Comparison of ENCODE assay signal across 24 cellular contexts in the genomic region with DNA sequence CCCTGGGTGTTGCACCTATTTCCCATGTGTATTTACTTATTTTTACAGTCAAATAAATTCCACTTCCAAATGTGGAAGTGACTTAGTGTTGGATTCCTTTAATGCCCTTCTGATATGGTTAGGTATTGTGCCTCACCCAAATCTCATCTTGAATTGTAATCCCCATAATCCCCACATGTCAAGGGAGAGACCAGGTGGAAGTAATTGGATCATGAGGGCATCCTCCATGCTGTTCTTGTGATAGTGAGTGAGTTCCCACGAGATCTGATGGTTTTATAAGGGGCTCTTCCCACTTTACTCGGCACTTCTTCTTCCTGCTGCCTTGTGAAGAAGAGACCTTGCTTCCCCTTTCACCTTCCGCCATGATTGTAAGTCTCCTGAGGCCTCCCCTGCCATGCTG.
"Had no signal": no experiment of that assay in that cellular context is flagged by ENCODE, and none has a peak within 500 bp of the region (broad histone marks: within the 10 kb centered on the region; RNA-seq: fewer than 3 reads in every experiment).

No MANE protein-coding gene starts in this region.

- DNase-seq: cortex of kidney; foreskin fibroblast; gastrocnemius medialis; head of caudate nucleus; left ventricle myocardium superior; lower lobe of right lung; naive thymus-derived CD8-positive, alpha-beta T cell; nephron progenitor cell; occipital lobe; ovary; posterior cingulate gyrus; psoas muscle; right lobe of liver; small intestine; stimulated activated CD4-positive, alpha-beta T cell treated with anti-CD3 and anti-CD28 coated beads, Interleukin-2, amount 100 ng/mL, for 24 hours; stimulated activated CD4-positive, alpha-beta T cell treated with anti-CD3 and anti-CD28 coated beads, Interleukin-4, amount 100 ng/mL, for 4 hours; stimulated activated naive B cell treated with anti-CD40 and anti-IgM and Interleukin-4, amounts not matched to agents 10 μg/mL and 1 μg/mL and 100 μg/mL, for 72 hours; upper lobe of left lung had no signal

- H3K9me3 ChIP-seq: gastrocnemius medialis, lower lobe of right lung, ovary, psoas muscle, right lobe of liver, thoracic aorta, tibial nerve, upper lobe of left lung had no signal

- ATAC-seq: esophagus mucosa; gastrocnemius medialis; left ventricle myocardium superior; lower lobe of right lung; naive thymus-derived CD8-positive, alpha-beta T cell; psoas muscle; right lobe of liver; stimulated activated naive B cell treated with anti-CD40 and anti-IgM and Interleukin-4, amounts not matched to agents 10 μg/mL and 1 μg/mL and 100 μg/mL, for 72 hours had no signal

- H3K4me3 Mint-ChIP-seq: naive thymus-derived CD8-positive, alpha-beta T cell; nephron progenitor cell; stimulated activated naive B cell treated with anti-CD40 and anti-IgM and Interleukin-4, amounts not matched to agents 10 μg/mL and 1 μg/mL and 100 μg/mL, for 72 hours; stimulated activated naive CD8-positive, alpha-beta T cell treated with anti-CD3 and anti-CD28 coated beads, Interleukin-15, Interleukin-2, amounts not matched to agents 100 ng/mL and 50 ng/mL, for 24 hours had no signal

- H3K9me3 Mint-ChIP-seq: stimulated activated naive CD8-positive, alpha-beta T cell treated with anti-CD3 and anti-CD28 coated beads, Interleukin-15, Interleukin-2, amounts not matched to agents 100 ng/mL and 50 ng/mL, for 24 hours had no signal

- H3K4me1 Mint-ChIP-seq: naive thymus-derived CD8-positive, alpha-beta T cell had no signal

- H3K27me3 ChIP-seq: gastrocnemius medialis, ovary, right lobe of liver, tibial nerve, upper lobe of left lung had no signal

- H3K27ac ChIP-seq: epithelial cell of prostate, gastrocnemius medialis, lower lobe of right lung, ovary, psoas muscle, right lobe of liver, thoracic aorta, tibial nerve, upper lobe of left lung had no signal

- FAIRE-seq: keratinocyte, small intestine had no signal

- H3K4me3 ChIP-seq: gastrocnemius medialis, lower lobe of right lung, ovary, psoas muscle, right lobe of liver, thoracic aorta, tibial nerve, upper lobe of left lung had no signal

- H3K27ac Mint-ChIP-seq: nephron progenitor cell; stimulated activated naive B cell treated with anti-CD40 and anti-IgM and Interleukin-4, amounts not matched to agents 10 μg/mL and 1 μg/mL and 100 μg/mL, for 72 hours; stimulated activated naive CD8-positive, alpha-beta T cell treated with anti-CD3 and anti-CD28 coated beads, Interleukin-15, Interleukin-2, amounts not matched to agents 100 ng/mL and 50 ng/mL, for 24 hours had no signal

- H3K4me1 ChIP-seq: gastrocnemius medialis, lower lobe of right lung, psoas muscle, right lobe of liver, tibial nerve had no signal

- H3K36me3 ChIP-seq: gastrocnemius medialis, lower lobe of right lung, ovary, right lobe of liver, thoracic aorta, tibial nerve, upper lobe of left lung had no signal
